8 cellular contexts compared by ENCODE assay signal in genomic region chr12:90013409-90013808, GRCh38.
DNase-seq lines count a peak whose midpoint lies in the region; ATAC-seq and TF ChIP-seq lines count a peak whose summit lies in the region.

No MANE protein-coding gene starts in this region.

- peak; percentile 52 for ATAC-seq in HG02884 (IDR thresholded peaks at IDR 0.05; ENCODE audit: unreplicated experiment)
- ATAC-seq in sciatic nerve, result peak; percentile 53

- TF ChIP-seq CTCF in WERI-Rb-1 (IDR thresholded peaks at IDR 0.05; ENCODE audit: low read depth, low read length), result peak; percentile 84

- no peaks in the 10 kb centered on the region for H3K9me3 ChIP-seq in WERI-Rb-1 (ENCODE audit: severe bottlenecking)

- H3K4me3 ChIP-seq in WERI-Rb-1 (ENCODE audit: low read depth, low read length), result no peak overlapping the region

- intact Hi-C loops in sciatic nerve (cut with DNase I), result no loop called here

- H3K27ac ChIP-seq in WERI-Rb-1, result no peak overlapping the region

- no peaks in the 10 kb centered on the region for H3K27me3 ChIP-seq in WERI-Rb-1 (ENCODE audit: insufficient read depth, low read depth, severe bottlenecking)

- DNase-seq in NCI-H524 (lab: John Stamatoyannopoulos, UW), result peak; percentile 17 to 19
- DNase-seq in NCI-H524 treated with DMSO at 0.1 percent for 48 hours (lab: John Stamatoyannopoulos, UW), result no peak
- peak; percentile 34 for DNase-seq in WERI-Rb-1
- DNase-seq in sciatic nerve (ENCODE audit: low spot score), result no peak
- DNase-seq in cerebellar nuclear complex (lab: John Stamatoyannopoulos, UW), result no peak
- DNase-seq in stimulated activated CD4-positive, alpha-beta T cell treated with anti-CD3 and anti-CD28 coated beads, Interleukin-15, amount 100 ng/mL, for 24 hours, result no peak
- DNase-seq in SKM-1 (lab: John Stamatoyannopoulos, UW; ENCODE audit: unreplicated experiment), result no peak

- no peaks in the 10 kb centered on the region for H3K36me3 ChIP-seq in WERI-Rb-1

Comparison
In these comparisons a context has a peak if more than half of its experiments do, and no peak if none do; other contexts are left out.
1. DNase-seq: peak in NCI-H524 (2 of 2) and WERI-Rb-1 (single experiment); none in NCI-H524 treated with DMSO at 0.1 percent for 48 hours (single experiment), sciatic nerve (single experiment), cerebellar nuclear complex (0 of 2), stimulated activated CD4-positive, alpha-beta T cell treated with anti-CD3 and anti-CD28 coated beads, Interleukin-15, amount 100 ng/mL, for 24 hours (single experiment) and SKM-1 (single experiment).